ENCODE assay signal across 10 cellular contexts in genomic region chr1:31216016-31216415, GRCh38. TPM values are rescaled to one million over a fixed set of nuclear protein-coding genes. Genes with fewer than 3 reads are reported as not detected.
DNase-seq lines count a peak whose midpoint lies in the region; ATAC-seq and TF ChIP-seq lines count a peak whose summit lies in the region.
"Had no signal": no experiment of that assay in that cellular context is flagged by ENCODE, and none has a peak within 500 bp of the region (broad histone marks: within the 10 kb centered on the region; RNA-seq: fewer than 3 reads in every experiment).

No MANE protein-coding gene starts in this region.

- no peak for TF ChIP-seq EP300 in Ishikawa (IDR thresholded peaks at IDR 0.05; ENCODE audit: borderline replicate concordance)

- peaks cover 17% of the 10 kb centered on the region for H3K9me3 Mint-ChIP-seq in glutamatergic neuron (ENCODE audit: unreplicated experiment)

- no peaks in the 10 kb centered on the region for H3K4me1 ChIP-seq in RWPE2 (ENCODE audit: insufficient read depth, poor library complexity, severe bottlenecking)

- H3K36me3 Mint-ChIP-seq in glutamatergic neuron (ENCODE audit: unreplicated experiment): peaks cover 6% of the 10 kb centered on the region

- no peaks in the 10 kb centered on the region for H3K27me3 ChIP-seq in RWPE2 (ENCODE audit: insufficient read depth, poor library complexity, severe bottlenecking)

- no peaks in the 10 kb centered on the region for H3K36me3 ChIP-seq in RWPE2 (ENCODE audit: low read depth)

- no peak overlapping the region for H3K4me3 ChIP-seq in RWPE2 (ENCODE audit: severe bottlenecking)
- H3K4me3 ChIP-seq: GM12878 had no signal

- H3K27me3 Mint-ChIP-seq in glutamatergic neuron (ENCODE audit: unreplicated experiment): peaks cover 24% of the 10 kb centered on the region

- ATAC-seq in RWPE2 (ENCODE audit: low read depth) (peak; percentile 29; the same call in 1 of the 3 replicates), HG02970 (IDR thresholded peaks at IDR 0.05; ENCODE audit: low FRiP score, unreplicated experiment) (no peak)
- ATAC-seq: activated CD4-positive, alpha-beta T cell treated with anti-CD3 and anti-CD28 coated beads for 36 hours; GM12878 had no signal

- peaks cover 40% of the 10 kb centered on the region for H3K4me1 Mint-ChIP-seq in glutamatergic neuron (ENCODE audit: low read depth, unreplicated experiment)
- H3K4me1 Mint-ChIP-seq: activated CD4-positive, alpha-beta T cell treated with anti-CD3 and anti-CD28 coated beads for 36 hours had no signal

- TF ChIP-seq CTCF in RWPE2 (IDR thresholded peaks at IDR 0.05; ENCODE audit: poor library complexity, severe bottlenecking) (no peak), glutamatergic neuron (IDR thresholded peaks at IDR 0.05; ENCODE audit: partially characterized antibody, unreplicated experiment) (no peak)

- no peak overlapping the region for H3K27ac ChIP-seq in RWPE2 (ENCODE audit: poor library complexity, severe bottlenecking)

- no peaks in the 10 kb centered on the region for H3K9me3 ChIP-seq in RWPE2 (ENCODE audit: severe bottlenecking)

- DNase-seq in RWPE2 (ENCODE audit: low spot score): no peak
- DNase-seq in glutamatergic neuron: peak; percentile 41
- peak; percentile 75 for DNase-seq in retina
- no peak for DNase-seq in amniotic stem cell (lab: John Stamatoyannopoulos, UW)
- DNase-seq in HPDE6-E6E7 (ENCODE audit: extremely low spot score): no peak
- no peak for DNase-seq in SKM-1 treated with dmso at 0.1 percent for 144 hours (lab: John Stamatoyannopoulos, UW; ENCODE audit: unreplicated experiment)
- DNase-seq: activated CD4-positive, alpha-beta T cell treated with anti-CD3 and anti-CD28 coated beads for 36 hours had no signal

- H3K4me3 Mint-ChIP-seq in glutamatergic neuron (ENCODE audit: unreplicated experiment): peak overlapping the region; percentile 45
- H3K4me3 Mint-ChIP-seq: activated CD4-positive, alpha-beta T cell treated with anti-CD3 and anti-CD28 coated beads for 36 hours had no signal

- peak overlapping the region; percentile 76 for H3K27ac Mint-ChIP-seq in glutamatergic neuron (ENCODE audit: unreplicated experiment)
- H3K27ac Mint-ChIP-seq: activated CD4-positive, alpha-beta T cell treated with anti-CD3 and anti-CD28 coated beads for 36 hours had no signal

- no peak for TF ChIP-seq RAD21 in Ishikawa (IDR thresholded peaks at IDR 0.05; ENCODE audit: low read depth)

TF ChIP-seq in Ishikawa, 13 proteins besides CTCF, POLR2A, EP300 and RAD21:
- TF ChIP-seq NFIC (IDR thresholded peaks at IDR 0.05): peak; percentile 58; the same call in 1 of the 2 replicates
- no peak for TF ChIP-seq TEAD4 (IDR thresholded peaks at IDR 0.05)

RNA-seq across cellular contexts. Expression of gene NKAIN1, which starts 23.7 kb away (rescaled TPM):
- 263 TPM for total RNA-seq in glutamatergic neuron (ENCODE audit: unreplicated experiment)
- total RNA-seq: activated CD4-positive, alpha-beta T cell treated with anti-CD3 and anti-CD28 coated beads for 36 hours; GM12878 had no signal

Comparison
In these comparisons a context has a peak if more than half of its experiments do, and no peak if none do; other contexts are left out.
1. DNase-seq: peak in glutamatergic neuron (single experiment) and retina (single experiment); none in RWPE2 (single experiment), amniotic stem cell (single experiment), HPDE6-E6E7 (single experiment) and SKM-1 treated with dmso at 0.1 percent for 144 hours (single experiment).